ENCODE assay signal across 1 cellular context in the genomic region with DNA sequence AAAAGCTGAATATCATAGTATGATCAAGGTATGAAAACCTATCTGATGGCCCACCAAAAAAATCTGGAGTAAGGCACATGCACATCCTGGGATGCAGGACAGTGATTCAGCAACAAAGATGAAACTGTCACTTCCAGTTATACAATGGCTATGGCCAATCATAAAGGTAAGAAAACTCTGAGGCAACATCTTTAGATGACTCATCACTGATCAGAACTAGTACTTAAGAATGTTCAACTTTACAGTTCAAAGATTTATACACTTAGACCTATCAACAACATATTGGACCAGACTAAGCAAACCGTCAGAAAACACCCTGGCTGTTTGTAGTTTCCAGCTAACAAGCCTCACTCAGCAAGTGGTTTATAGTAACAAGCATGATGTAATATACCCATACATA.
TF ChIP-seq lines count a peak whose summit lies in the region.

No MANE protein-coding gene starts in this region.

TF ChIP-seq in HCT116, 20 proteins besides CTCF, POLR2A, EP300 and RAD21:
- TF ChIP-seq JUND (IDR thresholded peaks at IDR 0.05) = no peak
- TF ChIP-seq CEBPB (IDR thresholded peaks at IDR 0.05; ENCODE audit: low read depth) = no peak
- no peak for TF ChIP-seq ZFX (IDR thresholded peaks at IDR 0.05)
- TF ChIP-seq, protein P1, sequence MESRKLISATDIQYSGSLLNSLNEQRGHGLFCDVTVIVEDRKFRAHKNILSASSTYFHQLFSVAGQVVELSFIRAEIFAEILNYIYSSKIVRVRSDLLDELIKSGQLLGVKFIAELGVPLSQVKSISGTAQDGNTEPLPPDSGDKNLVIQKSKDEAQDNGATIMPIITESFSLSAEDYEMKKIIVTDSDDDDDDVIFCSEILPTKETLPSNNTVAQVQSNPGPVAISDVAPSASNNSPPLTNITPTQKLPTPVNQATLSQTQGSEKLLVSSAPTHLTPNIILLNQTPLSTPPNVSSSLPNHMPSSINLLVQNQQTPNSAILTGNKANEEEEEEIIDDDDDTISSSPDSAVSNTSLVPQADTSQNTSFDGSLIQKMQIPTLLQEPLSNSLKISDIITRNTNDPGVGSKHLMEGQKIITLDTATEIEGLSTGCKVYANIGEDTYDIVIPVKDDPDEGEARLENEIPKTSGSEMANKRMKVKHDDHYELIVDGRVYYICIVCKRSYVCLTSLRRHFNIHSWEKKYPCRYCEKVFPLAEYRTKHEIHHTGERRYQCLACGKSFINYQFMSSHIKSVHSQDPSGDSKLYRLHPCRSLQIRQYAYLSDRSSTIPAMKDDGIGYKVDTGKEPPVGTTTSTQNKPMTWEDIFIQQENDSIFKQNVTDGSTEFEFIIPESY (IDR thresholded peaks at IDR 0.05; ENCODE audit: extremely low read depth, insufficient replicate concordance, low read length) = no peak
- no peak for TF ChIP-seq EZH2phosphoT487 (IDR thresholded peaks at IDR 0.05; ENCODE audit: borderline replicate concordance)
- TF ChIP-seq, protein P2, sequence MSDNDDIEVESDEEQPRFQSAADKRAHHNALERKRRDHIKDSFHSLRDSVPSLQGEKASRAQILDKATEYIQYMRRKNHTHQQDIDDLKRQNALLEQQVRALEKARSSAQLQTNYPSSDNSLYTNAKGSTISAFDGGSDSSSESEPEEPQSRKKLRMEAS (IDR thresholded peaks at IDR 0.05) = no peak
- TF ChIP-seq EGR1 (IDR thresholded peaks at IDR 0.05; ENCODE audit: low read depth) = no peak
